ENCODE assay signal across 8 cellular contexts in genomic region chr20:63519765-63520593, GRCh38. TPM values are rescaled to one million over a fixed set of nuclear protein-coding genes. Genes with fewer than 3 reads are reported as not detected.
DNase-seq lines count a peak whose midpoint lies in the region; ATAC-seq and TF ChIP-seq lines count a peak whose summit lies in the region.
"Had no signal": no experiment of that assay in that cellular context is flagged by ENCODE, and none has a peak within 500 bp of the region (broad histone marks: within the 10 kb centered on the region; RNA-seq: fewer than 3 reads in every experiment).

No MANE protein-coding gene starts in this region.

- H3K9me3 ChIP-seq in esophagus (ENCODE audit: control insufficient read depth in 2 of 2, insufficient read depth in 1 of 2, low read depth in 1 of 2, low read length in 1 of 2) (peaks cover 0 to 6% of the 10 kb centered on the region in 2 donors), stomach smooth muscle (ENCODE audit: control insufficient read depth in 2 of 2, low read length in 2 of 2) (no peaks in the 10 kb centered on the region)

- H3K27ac ChIP-seq in esophagus (ENCODE audit: low read depth in 2 of 2, low read length in 1 of 2) (peak overlapping the region; percentile 81 to 85), stomach smooth muscle (ENCODE audit: low read length) (peak overlapping the region; percentile 49)

- no peaks in the 10 kb centered on the region for H3K36me3 Mint-ChIP-seq in natural killer cell

- peaks cover 0 to 19% of the 10 kb centered on the region in 2 donors for H3K36me3 ChIP-seq in esophagus (ENCODE audit: control insufficient read depth in 2 of 2, insufficient read depth in 2 of 2, low read length in 1 of 2)
- H3K36me3 ChIP-seq in stomach smooth muscle (ENCODE audit: control insufficient read depth in 2 of 2, insufficient read depth in 2 of 2, low read length in 2 of 2): no peaks in the 10 kb centered on the region

- H3K4me1 Mint-ChIP-seq in natural killer cell: peaks cover 0 to 17% of the 10 kb centered on the region in 2 donors

- H3K9ac ChIP-seq in stomach smooth muscle (ENCODE audit: low read length in 2 of 2): peak overlapping the region; percentile 51 to 55

- no peak for TF ChIP-seq CTCF in GM13976 (IDR thresholded peaks at IDR 0.05; ENCODE audit: borderline replicate concordance, control extremely low read depth, extremely low read depth, insufficient read depth, missing control alignments)
- TF ChIP-seq CTCF in natural killer cell (IDR thresholded peaks at IDR 0.05): no peak

- WGBS in esophagus, 2 donors: 1 to 2% methylated on average over 67 to 73 of the region's 73 CpGs

- peaks cover 0 to 2% of the 10 kb centered on the region in 2 donors for H3K9me3 Mint-ChIP-seq in natural killer cell

- H3K27ac Mint-ChIP-seq in natural killer cell: peak overlapping the region in 1 of 2 donors; percentile 81

- H3K4me1 ChIP-seq in esophagus (ENCODE audit: control insufficient read depth in 2 of 2, insufficient read depth in 2 of 2, low read length in 1 of 2) (peaks cover 0 to 17% of the 10 kb centered on the region in 2 donors), stomach smooth muscle (ENCODE audit: control insufficient read depth, insufficient read depth, low read length) (peaks cover 21% of the 10 kb centered on the region)

- H3K4me3 Mint-ChIP-seq in natural killer cell: peak overlapping the region; percentile 79

- in situ Hi-C loops in GM13976 (cut with MboI; ENCODE audit: low sequenced_read_pairs, unreplicated experiment): no loop called here

- intact Hi-C loops in natural killer cell (cut with micrococcal nuclease): no loop called here

- H3K27me3 ChIP-seq in esophagus (ENCODE audit: control insufficient read depth in 1 of 2, insufficient read depth in 2 of 2, low read length in 2 of 2): no peaks in the 10 kb centered on the region
- no peaks in the 10 kb centered on the region for H3K27me3 ChIP-seq in stomach smooth muscle (ENCODE audit: control insufficient read depth in 1 of 2, insufficient read depth in 2 of 2, low read length in 2 of 2)

- DNase-seq in GM13976 (ENCODE audit: low spot score): peak; percentile 83
- peak; percentile 84 for DNase-seq in NCI-H146 (lab: John Stamatoyannopoulos, UW)
- DNase-seq in activated CD8-positive, alpha-beta memory T cell treated with anti-CD3 and anti-CD28 coated beads, Interleukin-2, amount 50 U/mL, for 4 hours: peak; percentile 69
- DNase-seq in natural killer cell: peak; percentile 61

- peaks cover 0 to 4% of the 10 kb centered on the region in 2 donors for H3K27me3 Mint-ChIP-seq in natural killer cell (ENCODE audit: low read depth in 2 of 2)

- ATAC-seq in HG02571 (IDR thresholded peaks at IDR 0.05; ENCODE audit: unreplicated experiment): peak; percentile 34
- peak; percentile 36 to 62 (median 53) for ATAC-seq in natural killer cell

- H3K4me3 ChIP-seq in esophagus (ENCODE audit: low read depth in 1 of 2, low read length in 2 of 2) (peak overlapping the region; percentile 75 to 97), stomach smooth muscle (ENCODE audit: low read length in 2 of 2) (peak overlapping the region; percentile 71 to 88)

RNA-seq across cellular contexts. Expression of gene PPDPF, which starts 0.6 kb away (rescaled TPM):
- 1,000 to 10,000 TPM in 1 of 2 donors, 100 to 1,000 TPM in 1; 615 to 1,105 TPM for polyA plus RNA-seq in esophagus
- total RNA-seq in natural killer cell: 100 to 1,000 TPM in 2 of 3 donors, 10 to 100 TPM in 1; 95.5 to 197 (median 159) TPM

RNA-seq across cellular contexts. Expression of gene PTK6, which starts 17.2 kb away (rescaled TPM):
- 10 to 100 TPM; 80.1 to 81.6 TPM for polyA plus RNA-seq in esophagus
- total RNA-seq in natural killer cell: under 1 TPM in 2 of 3 donors, not detected in 1; 0.16 to 0.48 TPM

RNA-seq across cellular contexts. Expression of gene EEF1A2, which starts 21.1 kb away (rescaled TPM):
- polyA plus RNA-seq in esophagus: 1 to 10 TPM in 1 of 2 donors, under 1 TPM in 1; 0.86 to 7.3 TPM
- under 1 TPM; 0.14 to 0.86 (median 0.35) TPM for total RNA-seq in natural killer cell

RNA-seq across cellular contexts. Expression of gene SRMS, which starts 27.6 kb away (rescaled TPM):
- polyA plus RNA-seq in esophagus: under 1 TPM in 1 of 2 donors, not detected in 1; 0.04 TPM
- total RNA-seq in natural killer cell: under 1 TPM in 2 of 3 donors, not detected in 1; 0.16 to 0.23 TPM
- total RNA-seq: renal cortical epithelial cell had no signal

RNA-seq across cellular contexts. Expression of gene FNDC11, which starts 34.0 kb away (rescaled TPM):
- under 1 TPM; 0.07 to 0.26 TPM for polyA plus RNA-seq in esophagus
- total RNA-seq in natural killer cell: under 1 TPM; 0.19 to 0.75 (median 0.25) TPM

Comparison
In these comparisons a context has a peak if more than half of its experiments do, and no peak if none do; other contexts are left out.
1. Peak in every context shown above with its lines: DNase-seq, ATAC-seq, H3K4me3 ChIP-seq and H3K27ac ChIP-seq.